In the genomic region with DNA sequence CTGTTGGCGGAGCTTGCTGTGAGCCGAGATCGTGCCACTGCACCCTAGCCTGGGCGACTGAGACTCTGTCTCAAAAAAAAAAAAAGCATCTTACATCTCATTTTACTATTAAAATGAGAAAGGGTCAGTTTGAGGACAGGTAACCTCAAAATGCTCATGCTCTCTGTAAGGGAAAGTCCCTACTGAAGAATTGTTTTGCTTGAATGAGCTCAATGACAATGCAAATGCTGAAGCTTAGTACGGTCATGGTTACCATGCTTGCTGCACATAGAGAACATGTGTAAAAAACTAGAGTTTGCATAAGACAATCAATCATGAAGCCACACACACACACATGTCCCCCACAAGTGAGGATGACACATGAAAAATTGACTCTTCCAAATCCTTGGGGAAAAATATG, we compare ENCODE assay signal across 20 cellular contexts.
DNase-seq lines count a peak whose midpoint lies in the region; ATAC-seq and TF ChIP-seq lines count a peak whose summit lies in the region.
"Had no signal": no experiment of that assay in that cellular context is flagged by ENCODE, and none has a peak within 500 bp of the region (broad histone marks: within the 10 kb centered on the region; RNA-seq: fewer than 3 reads in every experiment).

No MANE protein-coding gene starts in this region.

- H3K4me2 ChIP-seq in OCI-LY1 (ENCODE audit: low read length) = peak overlapping the region; percentile 87
- H3K4me2 ChIP-seq: SK-N-SH, smooth muscle cell had no signal

- H3K9me3 ChIP-seq in OCI-LY1 (ENCODE audit: low read length) (no peaks in the 10 kb centered on the region), uterus (no peaks in the 10 kb centered on the region), right lobe of liver (no peaks in the 10 kb centered on the region)
- H3K9me3 ChIP-seq: left ventricle myocardium inferior, SK-N-SH, tibial nerve had no signal

- H3K36me3 ChIP-seq in OCI-LY1 (ENCODE audit: insufficient read depth, low read length) = no peaks in the 10 kb centered on the region
- no peaks in the 10 kb centered on the region for H3K36me3 ChIP-seq in uterus
- no peaks in the 10 kb centered on the region for H3K36me3 ChIP-seq in right lobe of liver
- H3K36me3 ChIP-seq: left ventricle myocardium inferior, tibial nerve had no signal

- H3K9me3 Mint-ChIP-seq in activated CD4-positive, alpha-beta T cell treated with anti-CD3 and anti-CD28 coated beads for 36 hours (ENCODE audit: low read depth) = peaks cover 2% of the 10 kb centered on the region
- H3K9me3 Mint-ChIP-seq in activated naive CD8-positive, alpha-beta T cell treated with anti-CD3 and anti-CD28 coated beads for 36 hours = no peaks in the 10 kb centered on the region
- H3K9me3 Mint-ChIP-seq: activated CD8-positive, alpha-beta T cell treated with anti-CD3 and anti-CD28 coated beads for 36 hours; central memory CD8-positive, alpha-beta T cell had no signal

- no peaks in the 10 kb centered on the region for H3F3A ChIP-seq in OCI-LY1 (ENCODE audit: insufficient read depth, low read length)

- DNase-seq in activated CD4-positive, alpha-beta T cell treated with anti-CD3 and anti-CD28 coated beads for 36 hours = no peak
- no peak for DNase-seq in activated CD4-positive, alpha-beta T cell treated with anti-CD3 and anti-CD28 coated beads for 48 hours
- DNase-seq in DMS153 (lab: John Stamatoyannopoulos, UW) (no peak), uterus (no peak), right lobe of liver (no peak)
- no peak for DNase-seq in activated naive CD8-positive, alpha-beta T cell treated with anti-CD3 and anti-CD28 coated beads for 36 hours
- DNase-seq: activated CD8-positive, alpha-beta T cell treated with anti-CD3 and anti-CD28 coated beads for 36 hours; amniotic stem cell; DND-41; Kasumi-1; left ventricle myocardium inferior; NCI-H1417 treated with DMSO at 0.1 percent for 48 hours; SK-N-SH had no signal

- ATAC-seq in activated CD4-positive, alpha-beta T cell treated with anti-CD3 and anti-CD28 coated beads for 36 hours = peak; percentile 26
- ATAC-seq in HG02973 (IDR thresholded peaks at IDR 0.05; ENCODE audit: unreplicated experiment) (peak; percentile 56), right lobe of liver (no peak)
- ATAC-seq: activated CD8-positive, alpha-beta T cell treated with anti-CD3 and anti-CD28 coated beads for 36 hours had no signal

- TF ChIP-seq CTCF in OCI-LY1 (IDR thresholded peaks at IDR 0.05; ENCODE audit: low read length) (no peak), uterus (IDR thresholded peaks at IDR 0.05) (no peak), right lobe of liver (IDR thresholded peaks at IDR 0.05) (no peak)

- H3K27me3 ChIP-seq in OCI-LY1 (ENCODE audit: insufficient read depth, low read length) = no peaks in the 10 kb centered on the region
- H3K27me3 ChIP-seq in uterus = no peaks in the 10 kb centered on the region
- no peaks in the 10 kb centered on the region for H3K27me3 ChIP-seq in right lobe of liver
- H3K27me3 ChIP-seq: tibial nerve had no signal

- WGBS in right lobe of liver (ENCODE audit: insufficient coverage, low coverage, low lambda C conversion rate, missing lambda C conversion rate) = no CpG with 5 or more reads among the region's 5 CpGs

- H3K4me1 ChIP-seq in OCI-LY1 (ENCODE audit: insufficient read depth, low read length, severe bottlenecking) (peaks cover 61% of the 10 kb centered on the region), uterus (no peaks in the 10 kb centered on the region), right lobe of liver (no peaks in the 10 kb centered on the region)
- H3K4me1 ChIP-seq: left ventricle myocardium inferior, tibial nerve had no signal

- peak overlapping the region; percentile 97 for H3K9ac ChIP-seq in OCI-LY1 (ENCODE audit: low read length)
- H3K9ac ChIP-seq: SK-N-SH had no signal

- H3K9me2 ChIP-seq in OCI-LY1 (ENCODE audit: low read depth, low read length) = no peaks in the 10 kb centered on the region
- H3K9me2 ChIP-seq: SK-N-SH had no signal

- H3K4me1 Mint-ChIP-seq in activated CD4-positive, alpha-beta T cell treated with anti-CD3 and anti-CD28 coated beads for 36 hours = no peaks in the 10 kb centered on the region
- no peaks in the 10 kb centered on the region for H3K4me1 Mint-ChIP-seq in activated naive CD8-positive, alpha-beta T cell treated with anti-CD3 and anti-CD28 coated beads for 36 hours
- H3K4me1 Mint-ChIP-seq: CD14-positive monocyte; central memory CD8-positive, alpha-beta T cell had no signal

- peaks cover 20% of the 10 kb centered on the region for H3K27me3 Mint-ChIP-seq in activated CD4-positive, alpha-beta T cell treated with anti-CD3 and anti-CD28 coated beads for 36 hours
- peaks cover 14% of the 10 kb centered on the region for H3K27me3 Mint-ChIP-seq in activated naive CD8-positive, alpha-beta T cell treated with anti-CD3 and anti-CD28 coated beads for 36 hours

- H4K20me1 ChIP-seq in OCI-LY1 (ENCODE audit: insufficient read depth, low read length) = no peaks in the 10 kb centered on the region

- POLR2A ChIA-PET in activated CD4-positive, alpha-beta T cell treated with anti-CD3 and anti-CD28 coated beads for 36 hours (lab: Charles Lee) = no interaction called here

- TF ChIP-seq POLR2A in uterus (IDR thresholded peaks at IDR 0.05) = no peak
- TF ChIP-seq POLR2A in right lobe of liver (IDR thresholded peaks at IDR 0.05) = no peak

- H3K27ac Mint-ChIP-seq in activated CD4-positive, alpha-beta T cell treated with anti-CD3 and anti-CD28 coated beads for 36 hours = no peak overlapping the region
- no peak overlapping the region for H3K27ac Mint-ChIP-seq in activated naive CD8-positive, alpha-beta T cell treated with anti-CD3 and anti-CD28 coated beads for 36 hours
- H3K27ac Mint-ChIP-seq: activated CD8-positive, alpha-beta T cell treated with anti-CD3 and anti-CD28 coated beads for 36 hours; CD14-positive monocyte had no signal

- H3K4me3 ChIP-seq in OCI-LY1 (ENCODE audit: low read depth, low read length, poor library complexity, severe bottlenecking) (peak overlapping the region; percentile 71), uterus (no peak overlapping the region), right lobe of liver (no peak overlapping the region)
- H3K4me3 ChIP-seq: left ventricle myocardium inferior, smooth muscle cell, tibial nerve had no signal

- H3K4me3 Mint-ChIP-seq in activated CD4-positive, alpha-beta T cell treated with anti-CD3 and anti-CD28 coated beads for 36 hours = no peak overlapping the region
- H3K4me3 Mint-ChIP-seq in activated naive CD8-positive, alpha-beta T cell treated with anti-CD3 and anti-CD28 coated beads for 36 hours = no peak overlapping the region
- H3K4me3 Mint-ChIP-seq: activated CD8-positive, alpha-beta T cell treated with anti-CD3 and anti-CD28 coated beads for 36 hours; CD14-positive monocyte; central memory CD8-positive, alpha-beta T cell had no signal

- peak overlapping the region; percentile 92 for H3K27ac ChIP-seq in OCI-LY1 (ENCODE audit: low read depth, low read length, poor library complexity, severe bottlenecking)
- H3K27ac ChIP-seq in uterus = no peak overlapping the region
- H3K27ac ChIP-seq in right lobe of liver = no peak overlapping the region
- H3K27ac ChIP-seq: 22Rv1, left ventricle myocardium inferior, tibial nerve had no signal

- no peaks in the 10 kb centered on the region for H3K79me2 ChIP-seq in OCI-LY1 (ENCODE audit: insufficient read depth, low read length)

- H3K36me3 Mint-ChIP-seq in activated CD4-positive, alpha-beta T cell treated with anti-CD3 and anti-CD28 coated beads for 36 hours (ENCODE audit: low read depth) = no peaks in the 10 kb centered on the region
- no peaks in the 10 kb centered on the region for H3K36me3 Mint-ChIP-seq in activated naive CD8-positive, alpha-beta T cell treated with anti-CD3 and anti-CD28 coated beads for 36 hours
- H3K36me3 Mint-ChIP-seq: CD14-positive monocyte had no signal

- intact Hi-C loops in activated CD4-positive, alpha-beta T cell treated with anti-CD3 and anti-CD28 coated beads for 36 hours (cut with DNase I, micrococcal nuclease) = loop anchor here in 1 of 2 experiments (10.0 kb wide), 1 partner anchor 69 kb away; no protein-coding TSS in a partner anchor
- intact Hi-C loops in uterus (cut with DNase I; ENCODE audit: low total_unique reads) (no loop called here), right lobe of liver (cut with DNase I) (no loop called here)

- no peak overlapping the region for H2AFZ ChIP-seq in OCI-LY1 (ENCODE audit: low read length)

- CTCF ChIA-PET in activated CD4-positive, alpha-beta T cell treated with anti-CD3 and anti-CD28 coated beads for 36 hours (lab: Charles Lee) = no interaction called here

Comparison
In these comparisons a context has a peak if more than half of its experiments do, and no peak if none do; other contexts are left out.
1. ATAC-seq: peak in activated CD4-positive, alpha-beta T cell treated with anti-CD3 and anti-CD28 coated beads for 36 hours (single experiment) and HG02973 (single experiment); none in right lobe of liver (0 of 4).